Comparison of ENCODE assay signal across 3 cellular contexts in the genomic region with DNA sequence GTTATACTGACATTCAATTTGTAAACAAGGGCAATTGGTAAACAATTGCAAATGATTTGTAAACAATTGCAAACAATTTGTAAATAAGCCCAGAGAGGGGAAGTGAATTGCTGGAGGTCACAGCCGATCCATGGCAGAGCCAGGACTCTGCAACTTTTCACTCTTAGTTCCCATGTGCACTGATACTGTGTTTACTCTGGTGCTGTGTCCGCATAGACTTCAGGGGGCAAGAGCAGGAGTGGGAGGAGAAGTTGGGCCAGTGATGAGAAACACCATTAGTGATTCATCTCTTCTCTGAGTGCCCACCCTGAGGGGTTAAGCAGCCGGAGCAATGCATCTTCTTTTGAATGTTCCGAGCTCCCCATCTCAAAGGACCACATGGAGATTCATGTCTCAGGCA.
TF ChIP-seq lines count a peak whose summit lies in the region.

No MANE protein-coding gene starts in this region.

TF ChIP-seq in HEK293, 187 proteins besides CTCF, POLR2A, EP300 and RAD21:
- TF ChIP-seq GLIS1 (tag by site-specific recombination; IDR thresholded peaks at IDR 0.05) (peak; percentile 60; the same call in 1 of the 2 replicates), KLF1 (tag by site-specific recombination; IDR thresholded peaks at IDR 0.05) (no peak), ZNF473 (tag by site-specific recombination; IDR thresholded peaks at IDR 0.05) (no peak), PRDM1 (tag by site-specific recombination; IDR thresholded peaks at IDR 0.05) (no peak), ZNF311 (tag by site-specific recombination; IDR thresholded peaks at IDR 0.05; ENCODE audit: borderline replicate concordance) (no peak)
- TF ChIP-seq, protein P1, sequence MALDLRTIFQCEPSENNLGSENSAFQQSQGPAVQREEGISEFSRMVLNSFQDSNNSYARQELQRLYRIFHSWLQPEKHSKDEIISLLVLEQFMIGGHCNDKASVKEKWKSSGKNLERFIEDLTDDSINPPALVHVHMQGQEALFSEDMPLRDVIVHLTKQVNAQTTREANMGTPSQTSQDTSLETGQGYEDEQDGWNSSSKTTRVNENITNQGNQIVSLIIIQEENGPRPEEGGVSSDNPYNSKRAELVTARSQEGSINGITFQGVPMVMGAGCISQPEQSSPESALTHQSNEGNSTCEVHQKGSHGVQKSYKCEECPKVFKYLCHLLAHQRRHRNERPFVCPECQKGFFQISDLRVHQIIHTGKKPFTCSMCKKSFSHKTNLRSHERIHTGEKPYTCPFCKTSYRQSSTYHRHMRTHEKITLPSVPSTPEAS (tag by site-specific recombination; IDR thresholded peaks at IDR 0.05), result no peak

TF ChIP-seq in IMR-90, 13 proteins besides CTCF, POLR2A, EP300 and RAD21:
- no peak for TF ChIP-seq SMC3 (IDR thresholded peaks at IDR 0.05; ENCODE audit: low read depth, low read length)
- no peak for TF ChIP-seq CEBPB (IDR thresholded peaks at IDR 0.05; ENCODE audit: low read depth, low read length)
- TF ChIP-seq CHD1 (IDR thresholded peaks at IDR 0.05; ENCODE audit: low read depth, low read length), result no peak
- TF ChIP-seq, protein P2, sequence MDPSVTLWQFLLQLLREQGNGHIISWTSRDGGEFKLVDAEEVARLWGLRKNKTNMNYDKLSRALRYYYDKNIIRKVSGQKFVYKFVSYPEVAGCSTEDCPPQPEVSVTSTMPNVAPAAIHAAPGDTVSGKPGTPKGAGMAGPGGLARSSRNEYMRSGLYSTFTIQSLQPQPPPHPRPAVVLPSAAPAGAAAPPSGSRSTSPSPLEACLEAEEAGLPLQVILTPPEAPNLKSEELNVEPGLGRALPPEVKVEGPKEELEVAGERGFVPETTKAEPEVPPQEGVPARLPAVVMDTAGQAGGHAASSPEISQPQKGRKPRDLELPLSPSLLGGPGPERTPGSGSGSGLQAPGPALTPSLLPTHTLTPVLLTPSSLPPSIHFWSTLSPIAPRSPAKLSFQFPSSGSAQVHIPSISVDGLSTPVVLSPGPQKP (IDR thresholded peaks at IDR 0.05; ENCODE audit: borderline replicate concordance, low read depth, low read length), result no peak
- TF ChIP-seq RFX5 (IDR thresholded peaks at IDR 0.05; ENCODE audit: low read depth, low read length), result no peak
- TF ChIP-seq FOS (IDR thresholded peaks at IDR 0.05; ENCODE audit: low read depth, low read length), result no peak
TF ChIP-seq in IMR-90: peak in this region for 0.

TF ChIP-seq in GM12878, 131 proteins besides CTCF, POLR2A, EP300 and RAD21:
- TF ChIP-seq, protein P3, sequence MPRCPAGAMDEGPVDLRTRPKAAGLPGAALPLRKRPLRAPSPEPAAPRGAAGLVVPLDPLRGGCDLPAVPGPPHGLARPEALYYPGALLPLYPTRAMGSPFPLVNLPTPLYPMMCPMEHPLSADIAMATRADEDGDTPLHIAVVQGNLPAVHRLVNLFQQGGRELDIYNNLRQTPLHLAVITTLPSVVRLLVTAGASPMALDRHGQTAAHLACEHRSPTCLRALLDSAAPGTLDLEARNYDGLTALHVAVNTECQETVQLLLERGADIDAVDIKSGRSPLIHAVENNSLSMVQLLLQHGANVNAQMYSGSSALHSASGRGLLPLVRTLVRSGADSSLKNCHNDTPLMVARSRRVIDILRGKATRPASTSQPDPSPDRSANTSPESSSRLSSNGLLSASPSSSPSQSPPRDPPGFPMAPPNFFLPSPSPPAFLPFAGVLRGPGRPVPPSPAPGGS (IDR thresholded peaks at IDR 0.05; ENCODE audit: borderline replicate concordance, insufficient read depth, low read depth, low read length, poor library complexity, severe bottlenecking), result peak; percentile 69
- no peak for TF ChIP-seq NRF1 (conservative IDR thresholded peaks at IDR 0.05; ENCODE audit: low read depth, low read length)
